ENCODE assay signal across 17 cellular contexts in the genomic region with DNA sequence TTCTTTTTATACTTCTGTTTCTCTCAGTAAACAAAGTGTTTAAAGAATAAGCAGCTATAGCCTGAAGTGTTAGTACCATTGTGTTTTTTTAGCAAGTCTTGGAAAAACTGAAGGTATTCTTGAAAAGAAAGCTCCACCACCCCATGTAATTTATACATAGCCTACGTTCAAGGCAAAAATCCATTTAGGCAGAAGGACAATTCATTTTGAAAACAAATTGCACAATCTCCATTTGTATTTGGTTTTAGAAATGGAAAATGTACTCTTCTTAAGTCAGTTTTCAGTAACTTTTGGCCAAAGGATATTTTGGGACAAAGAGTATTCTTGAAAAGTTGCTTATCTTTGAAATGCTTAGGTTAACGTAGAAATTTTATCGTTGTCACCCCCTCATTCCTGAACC. TPM values are rescaled to one million over a fixed set of nuclear protein-coding genes. Genes with fewer than 3 reads are reported as not detected.
DNase-seq lines count a peak whose midpoint lies in the region; ATAC-seq and TF ChIP-seq lines count a peak whose summit lies in the region.
"Had no signal": no experiment of that assay in that cellular context is flagged by ENCODE, and none has a peak within 500 bp of the region (broad histone marks: within the 10 kb centered on the region; RNA-seq: fewer than 3 reads in every experiment).

No MANE protein-coding gene starts in this region.

- TF ChIP-seq POLR2A in suprapubic skin (IDR thresholded peaks at IDR 0.05) = no peak

- H3K4me3 ChIP-seq in left ventricle myocardium inferior = no peak overlapping the region
- no peak overlapping the region for H3K4me3 ChIP-seq in cardiac fibroblast (replicated peaks in 1 of 2; ENCODE audit: low read depth in 2 of 2, low read length in 2 of 2)
- H3K4me3 ChIP-seq in suprapubic skin = no peak overlapping the region
- H3K4me3 ChIP-seq: BLaER1 had no signal

- 73% methylated on average over 3 of the region's 3 CpGs for WGBS in suprapubic skin

- TF ChIP-seq EP300 in suprapubic skin (IDR thresholded peaks at IDR 0.05) = no peak

- H3K4me1 Mint-ChIP-seq in osteocyte (ENCODE audit: unreplicated experiment) = peaks cover 28% of the 10 kb centered on the region
- H3K4me1 Mint-ChIP-seq: CD8-positive, alpha-beta memory T cell had no signal

- intact Hi-C loops in left ventricle myocardium inferior (cut with micrococcal nuclease) (no loop called here), left cardiac atrium (cut with DNase I) (no loop called here)

- H3K27ac ChIP-seq in left ventricle myocardium inferior (replicated peaks) = peak overlapping the region; percentile 64
- peak overlapping the region; percentile 66 for H3K27ac ChIP-seq in suprapubic skin
- H3K27ac ChIP-seq: 22Rv1, BLaER1 had no signal

- H3K9me3 Mint-ChIP-seq in osteocyte (ENCODE audit: unreplicated experiment) = no peaks in the 10 kb centered on the region

- H3K9me3 ChIP-seq in left ventricle myocardium inferior (replicated peaks) (no peaks in the 10 kb centered on the region), suprapubic skin (no peaks in the 10 kb centered on the region)
- H3K9me3 ChIP-seq: BLaER1, Caco-2 had no signal

- ATAC-seq in left cardiac atrium (no peak), GM21576 (IDR thresholded peaks at IDR 0.05; ENCODE audit: unreplicated experiment) (no peak)
- ATAC-seq: HCT116 had no signal

- H3K4me1 ChIP-seq in left ventricle myocardium inferior = peaks cover 83% of the 10 kb centered on the region
- peaks cover 3% of the 10 kb centered on the region for H3K4me1 ChIP-seq in suprapubic skin
- H3K4me1 ChIP-seq: BLaER1, Caco-2 had no signal

- no peaks in the 10 kb centered on the region for H3K27me3 Mint-ChIP-seq in osteocyte (ENCODE audit: unreplicated experiment)
- H3K27me3 Mint-ChIP-seq: CD8-positive, alpha-beta memory T cell had no signal

- no peaks in the 10 kb centered on the region for H3K36me3 ChIP-seq in left ventricle myocardium inferior
- H3K36me3 ChIP-seq in suprapubic skin = no peaks in the 10 kb centered on the region
- H3K36me3 ChIP-seq: BLaER1 had no signal

- H3K27me3 ChIP-seq in left ventricle myocardium inferior (ENCODE audit: low read depth) = no peaks in the 10 kb centered on the region
- no peaks in the 10 kb centered on the region for H3K27me3 ChIP-seq in suprapubic skin
- H3K27me3 ChIP-seq: BLaER1 had no signal

- no peaks in the 10 kb centered on the region for H3K36me3 Mint-ChIP-seq in osteocyte (ENCODE audit: unreplicated experiment)
- H3K36me3 Mint-ChIP-seq: CD8-positive, alpha-beta memory T cell had no signal

- DNase-seq in left ventricle myocardium inferior = no peak
- DNase-seq in left cardiac atrium = no peak
- peak; percentile 13 for DNase-seq in cardiac fibroblast (ENCODE audit: low read depth in 2 of 2)
- DNase-seq in osteocyte (ENCODE audit: extremely low spot score, unreplicated experiment) = no peak
- DNase-seq in suprapubic skin (ENCODE audit: low spot score in 2 of 2) = no peak
- DNase-seq in cerebellar nuclear complex (lab: John Stamatoyannopoulos, UW) = no peak
- no peak for DNase-seq in superior temporal gyrus (ENCODE audit: extremely low spot score)
- DNase-seq: AML-193; Caco-2; CD8-positive, alpha-beta memory T cell; DND-41; GDM1 had no signal

- no peak overlapping the region for H3K4me3 Mint-ChIP-seq in osteocyte (ENCODE audit: unreplicated experiment)
- H3K4me3 Mint-ChIP-seq: CD8-positive, alpha-beta memory T cell had no signal

- TF ChIP-seq CTCF in left ventricle myocardium inferior (IDR thresholded peaks at IDR 0.05; ENCODE audit: borderline replicate concordance) (no peak), cardiac fibroblast (IDR thresholded peaks at IDR 0.05; ENCODE audit: low read depth, low read length) (no peak), osteocyte (IDR thresholded peaks at IDR 0.05) (no peak), suprapubic skin (IDR thresholded peaks at IDR 0.05) (no peak)

- peak overlapping the region; percentile 53 for H3K27ac Mint-ChIP-seq in osteocyte (ENCODE audit: unreplicated experiment)
- H3K27ac Mint-ChIP-seq: CD8-positive, alpha-beta memory T cell had no signal

RNA-seq across cellular contexts. Expression of gene PTPRG, which starts 34.5 kb away (rescaled TPM):
- total RNA-seq in left ventricle myocardium inferior = 29.6 TPM
- 10 to 100 TPM; 37.6 to 46.9 TPM for total RNA-seq in left cardiac atrium
- 48.1 and 51.5 TPM in 2 replicates for total RNA-seq in osteocyte
- total RNA-seq in suprapubic skin = 10 to 100 TPM; 11.0 to 18.5 (median 14.9) TPM
- total RNA-seq: CD8-positive, alpha-beta memory T cell; HT-29 had no signal

Comparison
In these comparisons a context has a peak if more than half of its experiments do, and no peak if none do; other contexts are left out.
1. DNase-seq: peak in cardiac fibroblast (2 of 2); none in left ventricle myocardium inferior (single experiment), left cardiac atrium (single experiment), osteocyte (single experiment), suprapubic skin (0 of 2), cerebellar nuclear complex (0 of 2) and superior temporal gyrus (single experiment).